In the genomic region with DNA sequence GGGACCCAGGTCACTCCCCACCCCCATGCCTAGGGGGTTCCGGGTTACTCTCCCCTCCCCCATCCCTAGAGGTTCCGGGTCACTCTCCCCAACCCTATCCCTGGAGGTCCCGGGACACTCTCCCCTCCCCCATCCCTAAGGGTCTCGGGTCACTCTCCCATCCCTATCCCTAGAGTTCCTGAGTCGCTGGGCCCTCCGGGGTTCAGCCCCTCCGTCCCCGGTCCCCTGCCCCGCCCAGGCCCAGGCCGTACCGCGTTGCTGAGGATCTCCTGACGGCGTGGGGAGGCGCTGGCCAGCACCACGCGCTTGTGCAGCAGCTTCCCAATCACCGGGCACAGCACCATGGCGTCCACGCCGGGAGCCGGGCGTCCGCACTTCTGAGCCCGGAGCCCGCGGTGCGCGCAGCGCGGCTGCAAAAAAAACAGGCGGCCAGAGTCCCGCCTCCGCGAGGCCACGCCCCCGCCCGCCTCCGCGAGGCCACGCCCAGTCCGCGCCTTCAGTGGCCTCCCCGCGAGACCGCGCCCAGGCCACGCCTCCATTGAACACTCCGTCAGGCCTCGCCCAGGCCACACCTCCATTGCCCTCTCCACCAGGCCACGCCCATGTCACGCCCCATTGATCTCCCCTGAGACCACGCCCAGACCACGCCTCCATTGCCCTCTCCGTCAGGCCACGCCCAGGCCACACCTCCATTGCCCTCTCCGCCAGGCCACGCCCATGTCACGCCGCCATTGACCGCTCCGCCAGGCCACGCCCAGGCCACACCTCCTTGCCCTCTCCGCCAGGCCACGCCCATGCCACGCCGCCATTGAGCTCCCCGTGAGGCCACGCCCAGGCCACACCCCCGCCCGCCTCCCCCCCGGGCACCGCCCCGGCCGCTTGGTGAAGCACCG, we compare ENCODE assay signal across 1 cellular context.
TF ChIP-seq lines count a peak whose summit lies in the region.

A gene with protein sequence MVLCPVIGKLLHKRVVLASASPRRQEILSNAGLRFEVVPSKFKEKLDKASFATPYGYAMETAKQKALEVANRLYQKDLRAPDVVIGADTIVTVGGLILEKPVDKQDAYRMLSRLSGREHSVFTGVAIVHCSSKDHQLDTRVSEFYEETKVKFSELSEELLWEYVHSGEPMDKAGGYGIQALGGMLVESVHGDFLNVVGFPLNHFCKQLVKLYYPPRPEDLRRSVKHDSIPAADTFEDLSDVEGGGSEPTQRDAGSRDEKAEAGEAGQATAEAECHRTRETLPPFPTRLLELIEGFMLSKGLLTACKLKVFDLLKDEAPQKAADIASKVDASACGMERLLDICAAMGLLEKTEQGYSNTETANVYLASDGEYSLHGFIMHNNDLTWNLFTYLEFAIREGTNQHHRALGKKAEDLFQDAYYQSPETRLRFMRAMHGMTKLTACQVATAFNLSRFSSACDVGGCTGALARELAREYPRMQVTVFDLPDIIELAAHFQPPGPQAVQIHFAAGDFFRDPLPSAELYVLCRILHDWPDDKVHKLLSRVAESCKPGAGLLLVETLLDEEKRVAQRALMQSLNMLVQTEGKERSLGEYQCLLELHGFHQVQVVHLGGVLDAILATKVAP (minus strand): TSS at position 413 of the 893 bp plus-strand sequence. CDS start 69 bp downstream, at position 344.

TF ChIP-seq in HepG2, 621 proteins besides CTCF, POLR2A, EP300 and RAD21 (continued from another document and continues in another):
- TF ChIP-seq, protein P1, sequence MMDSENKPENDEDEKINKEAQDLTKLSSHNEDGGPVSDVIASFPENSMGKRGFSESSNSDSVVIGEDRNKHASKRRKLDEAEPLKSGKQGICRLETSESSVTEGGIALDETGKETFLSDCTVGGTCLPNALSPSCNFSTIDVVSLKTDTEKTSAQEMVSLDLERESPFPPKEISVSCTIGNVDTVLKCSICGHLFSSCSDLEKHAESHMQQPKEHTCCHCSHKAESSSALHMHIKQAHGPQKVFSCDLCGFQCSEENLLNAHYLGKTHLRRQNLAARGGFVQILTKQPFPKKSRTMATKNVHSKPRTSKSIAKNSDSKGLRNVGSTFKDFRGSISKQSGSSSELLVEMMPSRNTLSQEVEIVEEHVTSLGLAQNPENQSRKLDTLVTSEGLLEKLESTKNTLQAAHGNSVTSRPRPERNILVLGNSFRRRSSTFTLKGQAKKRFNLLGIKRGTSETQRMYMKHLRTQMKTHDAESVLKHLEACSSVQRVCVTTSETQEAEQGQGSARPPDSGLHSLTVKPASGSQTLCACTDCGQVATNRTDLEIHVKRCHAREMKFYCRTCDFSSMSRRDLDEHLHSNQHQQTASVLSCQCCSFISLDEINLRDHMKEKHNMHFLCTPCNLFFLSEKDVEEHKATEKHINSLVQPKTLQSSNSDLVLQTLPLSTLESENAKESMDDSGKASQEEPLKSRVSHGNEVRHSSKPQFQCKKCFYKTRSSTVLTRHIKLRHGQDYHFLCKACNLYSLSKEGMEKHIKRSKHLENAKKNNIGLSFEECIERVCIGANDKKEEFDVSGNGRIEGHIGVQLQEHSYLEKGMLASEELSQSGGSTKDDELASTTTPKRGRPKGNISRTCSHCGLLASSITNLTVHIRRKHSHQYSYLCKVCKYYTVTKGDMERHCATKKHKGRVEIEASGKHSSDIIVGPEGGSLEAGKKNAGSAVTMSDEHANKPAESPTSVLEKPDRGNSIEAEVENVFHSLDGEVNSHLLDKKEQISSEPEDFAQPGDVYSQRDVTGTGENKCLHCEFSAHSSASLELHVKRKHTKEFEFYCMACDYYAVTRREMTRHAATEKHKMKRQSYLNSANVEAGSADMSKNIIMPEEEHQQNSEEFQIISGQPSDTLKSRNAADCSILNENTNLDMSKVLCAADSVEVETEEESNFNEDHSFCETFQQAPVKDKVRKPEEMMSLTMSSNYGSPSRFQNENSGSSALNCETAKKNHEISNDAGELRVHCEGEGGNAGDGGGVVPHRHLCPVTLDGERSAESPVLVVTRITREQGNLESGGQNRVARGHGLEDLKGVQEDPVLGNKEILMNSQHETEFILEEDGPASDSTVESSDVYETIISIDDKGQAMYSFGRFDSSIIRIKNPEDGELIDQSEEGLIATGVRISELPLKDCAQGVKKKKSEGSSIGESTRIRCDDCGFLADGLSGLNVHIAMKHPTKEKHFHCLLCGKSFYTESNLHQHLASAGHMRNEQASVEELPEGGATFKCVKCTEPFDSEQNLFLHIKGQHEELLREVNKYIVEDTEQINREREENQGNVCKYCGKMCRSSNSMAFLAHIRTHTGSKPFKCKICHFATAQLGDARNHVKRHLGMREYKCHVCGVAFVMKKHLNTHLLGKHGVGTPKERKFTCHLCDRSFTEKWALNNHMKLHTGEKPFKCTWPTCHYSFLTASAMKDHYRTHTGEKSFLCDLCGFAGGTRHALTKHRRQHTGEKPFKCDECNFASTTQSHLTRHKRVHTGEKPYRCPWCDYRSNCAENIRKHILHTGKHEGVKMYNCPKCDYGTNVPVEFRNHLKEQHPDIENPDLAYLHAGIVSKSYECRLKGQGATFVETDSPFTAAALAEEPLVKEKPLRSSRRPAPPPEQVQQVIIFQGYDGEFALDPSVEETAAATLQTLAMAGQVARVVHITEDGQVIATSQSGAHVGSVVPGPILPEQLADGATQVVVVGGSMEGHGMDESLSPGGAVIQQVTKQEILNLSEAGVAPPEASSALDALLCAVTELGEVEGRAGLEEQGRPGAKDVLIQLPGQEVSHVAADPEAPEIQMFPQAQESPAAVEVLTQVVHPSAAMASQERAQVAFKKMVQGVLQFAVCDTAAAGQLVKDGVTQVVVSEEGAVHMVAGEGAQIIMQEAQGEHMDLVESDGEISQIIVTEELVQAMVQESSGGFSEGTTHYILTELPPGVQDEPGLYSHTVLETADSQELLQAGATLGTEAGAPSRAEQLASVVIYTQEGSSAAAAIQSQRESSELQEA (CRISPR knock-in tag; IDR thresholded peaks at IDR 0.05; ENCODE audit: not compliant biosample characterization): peak; percentile 70
- TF ChIP-seq ZFAT (CRISPR knock-in tag; conservative IDR thresholded peaks at IDR 0.05) (no peak), FOXC1 (CRISPR knock-in tag; IDR thresholded peaks at IDR 0.05; ENCODE audit: borderline replicate concordance) (peak; percentile 43; the same call in 1 of the 2 replicates), GABPA (IDR thresholded peaks at IDR 0.05; ENCODE audit: low read depth, low read length) (no peak), GABPA (CRISPR knock-in tag; IDR thresholded peaks at IDR 0.05; ENCODE audit: low read depth) (peak; percentile 72), ISL2 (CRISPR knock-in tag; IDR thresholded peaks at IDR 0.05) (0 out of 2 replicates have a peak, but pooled peaks have one; percentile 31), ZNF205 (CRISPR knock-in tag; IDR thresholded peaks at IDR 0.05) (peak; percentile 31; the same call in 1 of the 2 replicates), SAFB2 (CRISPR knock-in tag; IDR thresholded peaks at IDR 0.05; ENCODE audit: borderline replicate concordance, low read depth) (peak; percentile 79), SPEN (CRISPR knock-in tag; IDR thresholded peaks at IDR 0.05; ENCODE audit: low read depth) (peak; percentile 52)
- TF ChIP-seq, protein P2, sequence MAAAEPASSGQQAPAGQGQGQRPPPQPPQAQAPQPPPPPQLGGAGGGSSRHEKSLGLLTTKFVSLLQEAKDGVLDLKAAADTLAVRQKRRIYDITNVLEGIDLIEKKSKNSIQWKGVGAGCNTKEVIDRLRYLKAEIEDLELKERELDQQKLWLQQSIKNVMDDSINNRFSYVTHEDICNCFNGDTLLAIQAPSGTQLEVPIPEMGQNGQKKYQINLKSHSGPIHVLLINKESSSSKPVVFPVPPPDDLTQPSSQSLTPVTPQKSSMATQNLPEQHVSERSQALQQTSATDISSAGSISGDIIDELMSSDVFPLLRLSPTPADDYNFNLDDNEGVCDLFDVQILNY (CRISPR knock-in tag; conservative IDR thresholded peaks at IDR 0.05): 0 out of 2 replicates have a peak, but pooled peaks have one; percentile 30
- TF ChIP-seq, protein P3, sequence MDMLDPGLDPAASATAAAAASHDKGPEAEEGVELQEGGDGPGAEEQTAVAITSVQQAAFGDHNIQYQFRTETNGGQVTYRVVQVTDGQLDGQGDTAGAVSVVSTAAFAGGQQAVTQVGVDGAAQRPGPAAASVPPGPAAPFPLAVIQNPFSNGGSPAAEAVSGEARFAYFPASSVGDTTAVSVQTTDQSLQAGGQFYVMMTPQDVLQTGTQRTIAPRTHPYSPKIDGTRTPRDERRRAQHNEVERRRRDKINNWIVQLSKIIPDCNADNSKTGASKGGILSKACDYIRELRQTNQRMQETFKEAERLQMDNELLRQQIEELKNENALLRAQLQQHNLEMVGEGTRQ (IDR thresholded peaks at IDR 0.05; ENCODE audit: low read depth, low read length): no peak
- TF ChIP-seq, protein P3 (CRISPR knock-in tag; IDR thresholded peaks at IDR 0.05; ENCODE audit: borderline replicate concordance): no peak; the same call in 1 of the 2 replicates
- TF ChIP-seq, protein P4, sequence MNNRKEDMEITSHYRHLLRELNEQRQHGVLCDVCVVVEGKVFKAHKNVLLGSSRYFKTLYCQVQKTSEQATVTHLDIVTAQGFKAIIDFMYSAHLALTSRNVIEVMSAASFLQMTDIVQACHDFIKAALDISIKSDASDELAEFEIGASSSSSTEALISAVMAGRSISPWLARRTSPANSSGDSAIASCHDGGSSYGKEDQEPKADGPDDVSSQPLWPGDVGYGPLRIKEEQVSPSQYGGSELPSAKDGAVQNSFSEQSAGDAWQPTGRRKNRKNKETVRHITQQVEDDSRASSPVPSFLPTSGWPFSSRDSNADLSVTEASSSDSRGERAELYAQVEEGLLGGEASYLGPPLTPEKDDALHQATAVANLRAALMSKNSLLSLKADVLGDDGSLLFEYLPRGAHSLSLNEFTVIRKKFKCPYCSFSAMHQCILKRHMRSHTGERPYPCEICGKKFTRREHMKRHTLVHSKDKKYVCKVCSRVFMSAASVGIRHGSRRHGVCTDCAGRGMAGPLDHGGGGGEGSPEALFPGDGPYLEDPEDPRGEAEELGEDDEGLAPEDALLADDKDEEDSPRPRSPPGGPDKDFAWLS (CRISPR knock-in tag; IDR thresholded peaks at IDR 0.05; ENCODE audit: borderline replicate concordance): 0 out of 2 replicates have a peak, but pooled peaks have one; percentile 25
- TF ChIP-seq, protein P5, sequence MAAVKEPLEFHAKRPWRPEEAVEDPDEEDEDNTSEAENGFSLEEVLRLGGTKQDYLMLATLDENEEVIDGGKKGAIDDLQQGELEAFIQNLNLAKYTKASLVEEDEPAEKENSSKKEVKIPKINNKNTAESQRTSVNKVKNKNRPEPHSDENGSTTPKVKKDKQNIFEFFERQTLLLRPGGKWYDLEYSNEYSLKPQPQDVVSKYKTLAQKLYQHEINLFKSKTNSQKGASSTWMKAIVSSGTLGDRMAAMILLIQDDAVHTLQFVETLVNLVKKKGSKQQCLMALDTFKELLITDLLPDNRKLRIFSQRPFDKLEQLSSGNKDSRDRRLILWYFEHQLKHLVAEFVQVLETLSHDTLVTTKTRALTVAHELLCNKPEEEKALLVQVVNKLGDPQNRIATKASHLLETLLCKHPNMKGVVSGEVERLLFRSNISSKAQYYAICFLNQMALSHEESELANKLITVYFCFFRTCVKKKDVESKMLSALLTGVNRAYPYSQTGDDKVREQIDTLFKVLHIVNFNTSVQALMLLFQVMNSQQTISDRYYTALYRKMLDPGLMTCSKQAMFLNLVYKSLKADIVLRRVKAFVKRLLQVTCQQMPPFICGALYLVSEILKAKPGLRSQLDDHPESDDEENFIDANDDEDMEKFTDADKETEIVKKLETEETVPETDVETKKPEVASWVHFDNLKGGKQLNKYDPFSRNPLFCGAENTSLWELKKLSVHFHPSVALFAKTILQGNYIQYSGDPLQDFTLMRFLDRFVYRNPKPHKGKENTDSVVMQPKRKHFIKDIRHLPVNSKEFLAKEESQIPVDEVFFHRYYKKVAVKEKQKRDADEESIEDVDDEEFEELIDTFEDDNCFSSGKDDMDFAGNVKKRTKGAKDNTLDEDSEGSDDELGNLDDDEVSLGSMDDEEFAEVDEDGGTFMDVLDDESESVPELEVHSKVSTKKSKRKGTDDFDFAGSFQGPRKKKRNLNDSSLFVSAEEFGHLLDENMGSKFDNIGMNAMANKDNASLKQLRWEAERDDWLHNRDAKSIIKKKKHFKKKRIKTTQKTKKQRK (IDR thresholded peaks at IDR 0.05; ENCODE audit: low read length): no peak
- TF ChIP-seq, protein P6, sequence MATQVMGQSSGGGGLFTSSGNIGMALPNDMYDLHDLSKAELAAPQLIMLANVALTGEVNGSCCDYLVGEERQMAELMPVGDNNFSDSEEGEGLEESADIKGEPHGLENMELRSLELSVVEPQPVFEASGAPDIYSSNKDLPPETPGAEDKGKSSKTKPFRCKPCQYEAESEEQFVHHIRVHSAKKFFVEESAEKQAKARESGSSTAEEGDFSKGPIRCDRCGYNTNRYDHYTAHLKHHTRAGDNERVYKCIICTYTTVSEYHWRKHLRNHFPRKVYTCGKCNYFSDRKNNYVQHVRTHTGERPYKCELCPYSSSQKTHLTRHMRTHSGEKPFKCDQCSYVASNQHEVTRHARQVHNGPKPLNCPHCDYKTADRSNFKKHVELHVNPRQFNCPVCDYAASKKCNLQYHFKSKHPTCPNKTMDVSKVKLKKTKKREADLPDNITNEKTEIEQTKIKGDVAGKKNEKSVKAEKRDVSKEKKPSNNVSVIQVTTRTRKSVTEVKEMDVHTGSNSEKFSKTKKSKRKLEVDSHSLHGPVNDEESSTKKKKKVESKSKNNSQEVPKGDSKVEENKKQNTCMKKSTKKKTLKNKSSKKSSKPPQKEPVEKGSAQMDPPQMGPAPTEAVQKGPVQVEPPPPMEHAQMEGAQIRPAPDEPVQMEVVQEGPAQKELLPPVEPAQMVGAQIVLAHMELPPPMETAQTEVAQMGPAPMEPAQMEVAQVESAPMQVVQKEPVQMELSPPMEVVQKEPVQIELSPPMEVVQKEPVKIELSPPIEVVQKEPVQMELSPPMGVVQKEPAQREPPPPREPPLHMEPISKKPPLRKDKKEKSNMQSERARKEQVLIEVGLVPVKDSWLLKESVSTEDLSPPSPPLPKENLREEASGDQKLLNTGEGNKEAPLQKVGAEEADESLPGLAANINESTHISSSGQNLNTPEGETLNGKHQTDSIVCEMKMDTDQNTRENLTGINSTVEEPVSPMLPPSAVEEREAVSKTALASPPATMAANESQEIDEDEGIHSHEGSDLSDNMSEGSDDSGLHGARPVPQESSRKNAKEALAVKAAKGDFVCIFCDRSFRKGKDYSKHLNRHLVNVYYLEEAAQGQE (IDR thresholded peaks at IDR 0.05; ENCODE audit: borderline replicate concordance in 1 of 2, low read depth in 1 of 2, low read length in 2 of 2): peak in 1 of 2 experiments; percentile 77; a peak in 1 of 4 replicates
